8 cellular contexts compared by ENCODE assay signal in genomic region chr9:83707518-83707767, GRCh38. TPM values are rescaled to one million over a fixed set of nuclear protein-coding genes. Genes with fewer than 3 reads are reported as not detected.
DNase-seq lines count a peak whose midpoint lies in the region; ATAC-seq and TF ChIP-seq lines count a peak whose summit lies in the region.

No MANE protein-coding gene starts in this region.

- DNase-seq in NCI-H1092 (lab: John Stamatoyannopoulos, UW) (peak; percentile 63), NCI-H1092 treated with DMSO at 0.1 percent for 48 hours (lab: John Stamatoyannopoulos, UW) (no peak), HCT116 (ENCODE audit: low read depth, low spot score) (no peak), MM.1S (no peak), right atrium auricular region (ENCODE audit: low spot score) (peak; percentile 82), NCI-H1048 (lab: John Stamatoyannopoulos, UW) (no peak)
- peak; percentile 79 for DNase-seq in activated naive CD4-positive, alpha-beta T cell treated with anti-CD3 and anti-CD28 coated beads, Interleukin-2, amount 50 U/mL, for 16 hours

- POLR2A ChIA-PET in HCT116 (lab: Charles Lee), result interaction anchor here (1.2 kb wide), 1 partner anchor 213 kb away, joined by 3 read pairs; the partner anchor contains the start of gene KIF27

- intact Hi-C loops in HCT116 (cut with micrococcal nuclease), result no loop called here

- TF ChIP-seq POLR2A in HCT116 (IDR thresholded peaks at IDR 0.05; ENCODE audit: borderline replicate concordance, extremely low read depth, insufficient read depth, insufficient read length), result no peak

- H3K27me3 ChIP-seq in HCT116 (ENCODE audit: insufficient read depth, low read length) (no peaks in the 10 kb centered on the region), MM.1S (replicated peaks; ENCODE audit: insufficient read depth, low read length) (no peaks in the 10 kb centered on the region), right atrium auricular region (no peaks in the 10 kb centered on the region)

- H3K9me3 ChIP-seq in HCT116 (ENCODE audit: control insufficient read depth in 1 of 2, insufficient read depth in 1 of 2, low read depth in 1 of 2, low read length in 2 of 2), result no peaks in the 10 kb centered on the region
- no peaks in the 10 kb centered on the region for H3K9me3 ChIP-seq in MM.1S (replicated peaks; ENCODE audit: insufficient read depth, low read length)
- no peaks in the 10 kb centered on the region for H3K9me3 ChIP-seq in right atrium auricular region

- H3K4me1 ChIP-seq in HCT116 (ENCODE audit: control insufficient read depth in 1 of 2, insufficient read depth in 2 of 2, low read length in 2 of 2), result peaks cover 6 to 28% of the 10 kb centered on the region in 2 experiments; a peak in 3 of 4 replicates
- peaks cover 15% of the 10 kb centered on the region; the same call in 1 of the 2 replicates for H3K4me1 ChIP-seq in MM.1S (ENCODE audit: low read length)
- peaks cover 0 to 42% of the 10 kb centered on the region in 2 donors for H3K4me1 ChIP-seq in right atrium auricular region

- CTCF ChIA-PET in HCT116 (lab: Charles Lee), result no interaction called here

- no TSS peak for BruUV-seq in HCT116 (replicated peaks; lab: Mats Ljungman, UMichigan)

- RAD21 ChIA-PET in HCT116 (lab: Charles Lee; ENCODE audit: low non-redundant PET in 1 of 2, low total read pairs in 2 of 2, uncharacterized antibody in 2 of 2, unreplicated experiment in 2 of 2), result no interaction called here

- peaks cover 8% of the 10 kb centered on the region; the same call in 1 of the 2 replicates for H3F3A ChIP-seq in MM.1S (ENCODE audit: insufficient read depth, low read length)

- peaks cover 53% of the 10 kb centered on the region for H3K79me2 ChIP-seq in HCT116 (ENCODE audit: insufficient read depth, low read length)
- H3K79me2 ChIP-seq in MM.1S (ENCODE audit: low read length), result peaks cover 60% of the 10 kb centered on the region

- H3K27ac ChIP-seq in HCT116 (ENCODE audit: low read depth, low read length) (peak overlapping the region; percentile 91), MM.1S (ENCODE audit: low read length) (peak overlapping the region; percentile 88), right atrium auricular region (peak overlapping the region; percentile 93 to 99), skin epidermis (peak overlapping the region; percentile 79 to 99 (median 97))

- TF ChIP-seq CTCF in HCT116 (IDR thresholded peaks at IDR 0.05 in 2 of 3, conservative IDR thresholded peaks at IDR 0.05 in 1 of 3; ENCODE audit: borderline replicate concordance in 1 of 3, insufficient read depth in 1 of 3, low read depth in 2 of 3, low read length in 2 of 3) (no peak), MM.1S (IDR thresholded peaks at IDR 0.05; ENCODE audit: low read length) (no peak), right atrium auricular region (IDR thresholded peaks at IDR 0.05) (no peak)

- H2AFZ ChIP-seq in HCT116 (ENCODE audit: low read depth, low read length, poor library complexity, severe bottlenecking), result no peak overlapping the region
- peak overlapping the region; percentile 82 for H2AFZ ChIP-seq in MM.1S (ENCODE audit: low read length)

- peak overlapping the region; percentile 90 to 92 for H3K4me3 ChIP-seq in HCT116 (replicated peaks in 1 of 2; ENCODE audit: low read depth in 1 of 2, low read length in 2 of 2)
- H3K4me3 ChIP-seq in MM.1S (ENCODE audit: low read length), result peak overlapping the region; percentile 79
- H3K4me3 ChIP-seq in right atrium auricular region, result peak overlapping the region; percentile 65 to 95
- H3K4me3 ChIP-seq in skin epidermis, result peak overlapping the region; percentile 72 to 94 (median 91)

- H3K36me3 ChIP-seq in HCT116 (ENCODE audit: control insufficient read depth in 1 of 2, insufficient read depth in 2 of 2, low read length in 2 of 2), result peaks cover 0 to 7% of the 10 kb centered on the region in 2 experiments; a peak in 2 of 4 replicates
- H3K36me3 ChIP-seq in MM.1S (replicated peaks; ENCODE audit: insufficient read depth, low read length), result no peaks in the 10 kb centered on the region
- H3K36me3 ChIP-seq in right atrium auricular region, result no peaks in the 10 kb centered on the region

- H3K4me2 ChIP-seq in HCT116 (ENCODE audit: low read length) (peak overlapping the region; percentile 98), MM.1S (ENCODE audit: low read depth, low read length) (peak overlapping the region; percentile 89; the same call in 1 of the 2 replicates)

- H3K9me2 ChIP-seq in HCT116 (ENCODE audit: insufficient read depth) (no peaks in the 10 kb centered on the region), MM.1S (replicated peaks; ENCODE audit: insufficient read depth, low read length) (no peaks in the 10 kb centered on the region)

- ATAC-seq in HCT116, result peak; percentile 79

- TF ChIP-seq RAD21 in HCT116 (IDR thresholded peaks at IDR 0.05; ENCODE audit: low read depth), result no peak

- H4K20me1 ChIP-seq in HCT116 (ENCODE audit: insufficient read depth), result peaks cover 18% of the 10 kb centered on the region; the same call in 1 of the 2 replicates
- H4K20me1 ChIP-seq in MM.1S (ENCODE audit: insufficient read depth, low read length), result peaks cover 34% of the 10 kb centered on the region

- H3K9ac ChIP-seq in HCT116 (ENCODE audit: low read length), result peak overlapping the region; percentile 96
- H3K9ac ChIP-seq in MM.1S (ENCODE audit: low read length), result peak overlapping the region; percentile 95

TF ChIP-seq in HCT116, 20 proteins besides CTCF, POLR2A, EP300 and RAD21 (continues in another document):
- TF ChIP-seq SIN3A (IDR thresholded peaks at IDR 0.05; ENCODE audit: low read depth) (no peak; the same call in 1 of the 2 replicates), CBX3 (IDR thresholded peaks at IDR 0.05; ENCODE audit: low read depth) (no peak), EZH2phosphoT487 (IDR thresholded peaks at IDR 0.05; ENCODE audit: borderline replicate concordance) (no peak), SRF (IDR thresholded peaks at IDR 0.05; ENCODE audit: low read depth) (no peak), ZNF274 (IDR thresholded peaks at IDR 0.05; ENCODE audit: low read depth, low read length) (no peak), EGR1 (IDR thresholded peaks at IDR 0.05; ENCODE audit: low read depth) (no peak), TCF7L2 (IDR thresholded peaks at IDR 0.05; ENCODE audit: borderline replicate concordance, extremely low read depth, insufficient read depth, insufficient read length) (no peak), EZH2 (IDR thresholded peaks at IDR 0.05) (no peak), POLR2AphosphoS5 (IDR thresholded peaks at IDR 0.05; ENCODE audit: low read depth, low read length) (no peak), YY1 (IDR thresholded peaks at IDR 0.05; ENCODE audit: extremely low read depth, insufficient replicate concordance, low read depth, low read length) (no peak), CEBPB (IDR thresholded peaks at IDR 0.05; ENCODE audit: low read depth) (no peak), ELF1 (IDR thresholded peaks at IDR 0.05; ENCODE audit: borderline replicate concordance, low read depth) (no peak), JUND (IDR thresholded peaks at IDR 0.05) (no peak), ZFX (IDR thresholded peaks at IDR 0.05) (no peak; the same call in 1 of the 2 replicates), FOSL1 (IDR thresholded peaks at IDR 0.05; ENCODE audit: low read depth) (no peak), SP1 (IDR thresholded peaks at IDR 0.05; ENCODE audit: low read depth) (no peak), MAX (IDR thresholded peaks at IDR 0.05) (no peak), ZBTB33 (IDR thresholded peaks at IDR 0.05; ENCODE audit: extremely low read depth, insufficient replicate concordance, low read length) (no peak)

RNA-seq across cellular contexts. Expression of gene UBQLN1, which starts 0.3 kb away (rescaled TPM):
- total RNA-seq in HCT116 (2021; ENCODE audit: unreplicated experiment) (128 TPM), right atrium auricular region (10 to 100 TPM; 85.2 to 89.9 TPM)
- polyA plus RNA-seq in HCT116 (2012), result 74.8 and 85.9 TPM in 2 replicates

Comparison
In these comparisons a context has a peak if more than half of its experiments do, and no peak if none do; other contexts are left out.
1. DNase-seq: peak in NCI-H1092 (single experiment), activated naive CD4-positive, alpha-beta T cell treated with anti-CD3 and anti-CD28 coated beads, Interleukin-2, amount 50 U/mL, for 16 hours (single experiment) and right atrium auricular region (single experiment); none in NCI-H1092 treated with DMSO at 0.1 percent for 48 hours (single experiment), HCT116 (single experiment), MM.1S (single experiment) and NCI-H1048 (single experiment).
2. Peak in every context shown above with its lines, with median percentiles within 50 percentile points of each other: H3K27ac ChIP-seq and H3K4me3 ChIP-seq.